ENCODE assay signal across 1 cellular context in genomic region chr16:87854907-87855683, GRCh38.
TF ChIP-seq lines count a peak whose summit lies in the region.

No MANE protein-coding gene starts in this region.

TF ChIP-seq in WTC11, 78 proteins besides CTCF, POLR2A, EP300 and RAD21 (continued from another document):
- no peak for TF ChIP-seq ZNF512 (CRISPR knock-in tag; IDR thresholded peaks at IDR 0.05; ENCODE audit: borderline replicate concordance)
- no peak for TF ChIP-seq RORB (CRISPR knock-in tag; IDR thresholded peaks at IDR 0.05)
- no peak for TF ChIP-seq NFYB (CRISPR knock-in tag; conservative IDR thresholded peaks at IDR 0.05; ENCODE audit: low read depth)
- peak; percentile 96 for TF ChIP-seq ZNF121 (CRISPR knock-in tag; IDR thresholded peaks at IDR 0.05)
TF ChIP-seq in WTC11: peak in this region for 1.
